Comparison of ENCODE assay signal across 14 cellular contexts in genomic region chr17:57486978-57487377, GRCh38.
A peak's percentile ranks its signal among the peaks of the same experiment; 100 is the strongest.
DNase-seq lines count a peak whose midpoint lies in the region; ATAC-seq and TF ChIP-seq lines count a peak whose summit lies in the region.
"Had no signal": no experiment of that assay in that cellular context is flagged by ENCODE, and none has a peak within 500 bp of the region (broad histone marks: within the 10 kb centered on the region; RNA-seq: fewer than 3 reads in every experiment).

No MANE protein-coding gene starts in this region.

- ATAC-seq in activated B cell treated with CpG ODN at 0.5 μM for 24 hours (ENCODE audit: low read depth), result peak; percentile 37
- no peak for ATAC-seq in activated CD4-positive, CD25-positive, alpha-beta regulatory T cell treated with anti-CD3 and anti-CD28 coated beads, Interleukin-2, amount 50 U/mL, for 24 hours
- ATAC-seq: A549; stimulated activated naive CD8-positive, alpha-beta T cell treated with anti-CD3 and anti-CD28 coated beads, Interleukin-15, Interleukin-2, amounts not matched to agents 100 U/mL and 50 U/mL, for 24 hours had no signal

- H3K4me1 Mint-ChIP-seq in activated B cell treated with CpG ODN at 0.5 μM for 24 hours, result peaks cover 50% of the 10 kb centered on the region

- peaks cover 40% of the 10 kb centered on the region for H3K4me1 ChIP-seq in testis

- H3K4me3 Mint-ChIP-seq in activated B cell treated with CpG ODN at 0.5 μM for 24 hours, result no peak overlapping the region
- H3K4me3 Mint-ChIP-seq: dendritic cell treated with granulocyte-macrophage colony-stimulating factor and Interleukin-4, amounts not matched to agents 40 ng/mL and 50 ng/mL, for 4 days had no signal

- no peak overlapping the region for H3K4me3 ChIP-seq in testis
- H3K4me3 ChIP-seq: A549, HAP-1 had no signal

- no peak for TF ChIP-seq CTCF in activated B cell treated with CpG ODN at 0.5 μM for 24 hours (IDR thresholded peaks at IDR 0.05)
- no peak for TF ChIP-seq CTCF in testis (IDR thresholded peaks at IDR 0.05)

- H3K27ac Mint-ChIP-seq in activated B cell treated with CpG ODN at 0.5 μM for 24 hours, result no peak overlapping the region

- H3K9me3 Mint-ChIP-seq in activated B cell treated with CpG ODN at 0.5 μM for 24 hours, result no peaks in the 10 kb centered on the region
- H3K9me3 Mint-ChIP-seq: dendritic cell treated with granulocyte-macrophage colony-stimulating factor and Interleukin-4, amounts not matched to agents 40 ng/mL and 50 ng/mL, for 4 days had no signal

- intact Hi-C loops in activated B cell treated with CpG ODN at 0.5 μM for 24 hours (cut with micrococcal nuclease) (loop anchor here (1.0 kb wide), 1 partner anchor 26 kb away; no protein-coding TSS in a partner anchor), testis (cut with DNase I; ENCODE audit: low total_unique reads) (no loop called here)

- no peak overlapping the region for H3K27ac ChIP-seq in testis
- H3K27ac ChIP-seq: A549 had no signal

- POLR2A ChIA-PET in activated B cell treated with CpG ODN at 0.5 μM for 24 hours (lab: Charles Lee), result no interaction called here

- H3K9me3 ChIP-seq in testis, result no peaks in the 10 kb centered on the region
- H3K9me3 ChIP-seq: A549, HAP-1 had no signal

- DNase-seq in SKM-1 treated with dmso at 0.1 percent for 144 hours (lab: John Stamatoyannopoulos, UW; ENCODE audit: unreplicated experiment) (peak; percentile 23), SKM-1 (lab: John Stamatoyannopoulos, UW; ENCODE audit: unreplicated experiment) (no peak), activated B cell treated with CpG ODN at 0.5 μM for 24 hours (no peak), left kidney (ENCODE audit: low read depth, low spot score) (peak; percentile 66), testis (peak; percentile 61), HT-29 (ENCODE audit: low spot score) (no peak), activated gamma-delta T cell treated with Interleukin-2 at 50 U/mL for 16 hours (no peak)
- DNase-seq: EL; NCI-H1105 treated with DMSO at 0.1 percent for 48 hours; stimulated activated naive CD8-positive, alpha-beta T cell treated with anti-CD3 and anti-CD28 coated beads, Interleukin-15, Interleukin-2, amounts not matched to agents 100 U/mL and 50 U/mL, for 24 hours had no signal

- H3K36me3 ChIP-seq in testis (ENCODE audit: low read depth, missing control alignments), result no peaks in the 10 kb centered on the region
- H3K36me3 ChIP-seq: HAP-1 had no signal

- CTCF ChIA-PET in activated B cell treated with CpG ODN at 0.5 μM for 24 hours (lab: Charles Lee), result interaction anchor here (0.7 to 0.9 kb wide), 2 partner anchors 28 to 244 kb away, joined by 3 to 4 read pairs; no protein-coding TSS in a partner anchor

- WGBS in testis, 2 donors, result 70 to 76% methylated on average over 5 of the region's 5 CpGs

- H3K36me3 Mint-ChIP-seq in activated B cell treated with CpG ODN at 0.5 μM for 24 hours (ENCODE audit: low read depth), result peaks cover 1% of the 10 kb centered on the region

- H3K27me3 ChIP-seq in testis, result no peaks in the 10 kb centered on the region

- TF ChIP-seq POLR2A in testis (IDR thresholded peaks at IDR 0.05), result no peak

- H3K27me3 Mint-ChIP-seq in activated B cell treated with CpG ODN at 0.5 μM for 24 hours, result no peaks in the 10 kb centered on the region

Comparison
In these comparisons a context has a peak if more than half of its experiments do, and no peak if none do; other contexts are left out.
1. DNase-seq: peak in SKM-1 treated with dmso at 0.1 percent for 144 hours (single experiment), left kidney (single experiment) and testis (single experiment); none in SKM-1 (single experiment), activated B cell treated with CpG ODN at 0.5 μM for 24 hours (single experiment), HT-29 (single experiment) and activated gamma-delta T cell treated with Interleukin-2 at 50 U/mL for 16 hours (single experiment).